In genomic region chr9:114397848-114398605, GRCh38 we compare ENCODE assay signal across 1 cellular context.
TF ChIP-seq lines count a peak whose summit lies in the region.

No MANE protein-coding gene starts in this region.

TF ChIP-seq in HepG2, 621 proteins besides CTCF, POLR2A, EP300 and RAD21 (continued from another document and continues in another):
- TF ChIP-seq PRDM4 (CRISPR knock-in tag; IDR thresholded peaks at IDR 0.05; ENCODE audit: borderline replicate concordance) (no peak), ZNF205 (CRISPR knock-in tag; IDR thresholded peaks at IDR 0.05) (no peak), SIX4 (CRISPR knock-in tag; IDR thresholded peaks at IDR 0.05) (no peak), PRPF4 (IDR thresholded peaks at IDR 0.05; ENCODE audit: low read depth, low read length, poor library complexity, severe bottlenecking) (no peak), KLF6 (CRISPR knock-in tag; IDR thresholded peaks at IDR 0.05) (no peak), GFI1 (CRISPR knock-in tag; IDR thresholded peaks at IDR 0.05; ENCODE audit: borderline replicate concordance) (no peak), RAD51 (IDR thresholded peaks at IDR 0.05; ENCODE audit: borderline replicate concordance) (no peak), ZNF274 (CRISPR knock-in tag; IDR thresholded peaks at IDR 0.05) (no peak), ZFP36L2 (CRISPR knock-in tag; IDR thresholded peaks at IDR 0.05) (no peak), HMG20A (CRISPR knock-in tag; IDR thresholded peaks at IDR 0.05; ENCODE audit: borderline replicate concordance) (no peak), TP53 (CRISPR knock-in tag; conservative IDR thresholded peaks at IDR 0.05) (no peak), AKAP8 (CRISPR knock-in tag; IDR thresholded peaks at IDR 0.05) (no peak), ZNF136 (CRISPR knock-in tag; IDR thresholded peaks at IDR 0.05; ENCODE audit: low read depth) (no peak), ZNF280B (CRISPR knock-in tag; IDR thresholded peaks at IDR 0.05; ENCODE audit: borderline replicate concordance) (no peak), BRCA1 (CRISPR knock-in tag; IDR thresholded peaks at IDR 0.05) (no peak), ZC3H13 (CRISPR knock-in tag; IDR thresholded peaks at IDR 0.05) (no peak), MAX (IDR thresholded peaks at IDR 0.05) (no peak; the same call in 1 of the 2 replicates), PCBP2 (optimal IDR thresholded peaks at IDR 0.05; ENCODE audit: low read depth, low read length, poor library complexity, severe bottlenecking) (no peak), GZF1 (CRISPR knock-in tag; IDR thresholded peaks at IDR 0.05) (no peak), SMAD1 (CRISPR knock-in tag; IDR thresholded peaks at IDR 0.05; ENCODE audit: borderline replicate concordance, low read depth) (no peak; the same call in 1 of the 2 replicates), AGO2 (optimal IDR thresholded peaks at IDR 0.05; ENCODE audit: low read depth, low read length) (no peak), NFYB (CRISPR knock-in tag; IDR thresholded peaks at IDR 0.05) (peak; percentile 78), NFIB (CRISPR knock-in tag; IDR thresholded peaks at IDR 0.05; ENCODE audit: borderline replicate concordance) (no peak), DNMT3B (CRISPR knock-in tag; conservative IDR thresholded peaks at IDR 0.05) (no peak), TMF1 (CRISPR knock-in tag; IDR thresholded peaks at IDR 0.05; ENCODE audit: low read depth) (no peak), PAF1 (CRISPR knock-in tag; IDR thresholded peaks at IDR 0.05) (no peak), KMT2A (CRISPR knock-in tag; IDR thresholded peaks at IDR 0.05) (no peak), ELF3 (CRISPR knock-in tag; IDR thresholded peaks at IDR 0.05) (peak; percentile 30; the same call in 1 of the 2 replicates), MAF1 (CRISPR knock-in tag; IDR thresholded peaks at IDR 0.05; ENCODE audit: borderline replicate concordance) (no peak), HIVEP1 (CRISPR knock-in tag; IDR thresholded peaks at IDR 0.05) (no peak), BORCS8-MEF2B (CRISPR knock-in tag; IDR thresholded peaks at IDR 0.05) (no peak), ZFP62 (CRISPR knock-in tag; IDR thresholded peaks at IDR 0.05) (no peak), JDP2 (CRISPR knock-in tag; IDR thresholded peaks at IDR 0.05; ENCODE audit: borderline replicate concordance) (no peak), NFE2L1 (CRISPR knock-in tag; IDR thresholded peaks at IDR 0.05; ENCODE audit: borderline replicate concordance) (no peak), SOX5 (CRISPR knock-in tag; IDR thresholded peaks at IDR 0.05; ENCODE audit: borderline replicate concordance) (no peak), HNF1A (IDR thresholded peaks at IDR 0.05; ENCODE audit: low read depth) (no peak), HNF1A (CRISPR knock-in tag; IDR thresholded peaks at IDR 0.05; ENCODE audit: borderline replicate concordance) (no peak), ZMAT3 (CRISPR knock-in tag; conservative IDR thresholded peaks at IDR 0.05) (no peak), ZNF629 (CRISPR knock-in tag; conservative IDR thresholded peaks at IDR 0.05) (peak; percentile 98)
- TF ChIP-seq, protein P1, sequence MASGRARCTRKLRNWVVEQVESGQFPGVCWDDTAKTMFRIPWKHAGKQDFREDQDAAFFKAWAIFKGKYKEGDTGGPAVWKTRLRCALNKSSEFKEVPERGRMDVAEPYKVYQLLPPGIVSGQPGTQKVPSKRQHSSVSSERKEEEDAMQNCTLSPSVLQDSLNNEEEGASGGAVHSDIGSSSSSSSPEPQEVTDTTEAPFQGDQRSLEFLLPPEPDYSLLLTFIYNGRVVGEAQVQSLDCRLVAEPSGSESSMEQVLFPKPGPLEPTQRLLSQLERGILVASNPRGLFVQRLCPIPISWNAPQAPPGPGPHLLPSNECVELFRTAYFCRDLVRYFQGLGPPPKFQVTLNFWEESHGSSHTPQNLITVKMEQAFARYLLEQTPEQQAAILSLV (CRISPR knock-in tag; IDR thresholded peaks at IDR 0.05; ENCODE audit: borderline replicate concordance): 0 out of 2 replicates have a peak, but pooled peaks have one; percentile 25
- TF ChIP-seq, protein P2, sequence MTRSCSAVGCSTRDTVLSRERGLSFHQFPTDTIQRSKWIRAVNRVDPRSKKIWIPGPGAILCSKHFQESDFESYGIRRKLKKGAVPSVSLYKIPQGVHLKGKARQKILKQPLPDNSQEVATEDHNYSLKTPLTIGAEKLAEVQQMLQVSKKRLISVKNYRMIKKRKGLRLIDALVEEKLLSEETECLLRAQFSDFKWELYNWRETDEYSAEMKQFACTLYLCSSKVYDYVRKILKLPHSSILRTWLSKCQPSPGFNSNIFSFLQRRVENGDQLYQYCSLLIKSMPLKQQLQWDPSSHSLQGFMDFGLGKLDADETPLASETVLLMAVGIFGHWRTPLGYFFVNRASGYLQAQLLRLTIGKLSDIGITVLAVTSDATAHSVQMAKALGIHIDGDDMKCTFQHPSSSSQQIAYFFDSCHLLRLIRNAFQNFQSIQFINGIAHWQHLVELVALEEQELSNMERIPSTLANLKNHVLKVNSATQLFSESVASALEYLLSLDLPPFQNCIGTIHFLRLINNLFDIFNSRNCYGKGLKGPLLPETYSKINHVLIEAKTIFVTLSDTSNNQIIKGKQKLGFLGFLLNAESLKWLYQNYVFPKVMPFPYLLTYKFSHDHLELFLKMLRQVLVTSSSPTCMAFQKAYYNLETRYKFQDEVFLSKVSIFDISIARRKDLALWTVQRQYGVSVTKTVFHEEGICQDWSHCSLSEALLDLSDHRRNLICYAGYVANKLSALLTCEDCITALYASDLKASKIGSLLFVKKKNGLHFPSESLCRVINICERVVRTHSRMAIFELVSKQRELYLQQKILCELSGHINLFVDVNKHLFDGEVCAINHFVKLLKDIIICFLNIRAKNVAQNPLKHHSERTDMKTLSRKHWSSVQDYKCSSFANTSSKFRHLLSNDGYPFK (CRISPR knock-in tag; IDR thresholded peaks at IDR 0.05; ENCODE audit: borderline replicate concordance): no peak
- TF ChIP-seq, protein P3, sequence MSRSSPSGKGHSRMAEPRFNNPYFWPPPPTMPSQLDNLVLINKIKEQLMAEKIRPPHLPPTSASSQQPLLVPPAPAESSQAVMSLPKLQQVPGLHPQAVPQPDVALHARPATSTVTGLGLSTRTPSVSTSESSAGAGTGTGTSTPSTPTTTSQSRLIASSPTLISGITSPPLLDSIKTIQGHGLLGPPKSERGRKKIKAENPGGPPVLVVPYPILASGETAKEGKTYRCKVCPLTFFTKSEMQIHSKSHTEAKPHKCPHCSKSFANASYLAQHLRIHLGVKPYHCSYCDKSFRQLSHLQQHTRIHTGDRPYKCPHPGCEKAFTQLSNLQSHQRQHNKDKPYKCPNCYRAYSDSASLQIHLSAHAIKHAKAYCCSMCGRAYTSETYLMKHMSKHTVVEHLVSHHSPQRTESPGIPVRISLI (CRISPR knock-in tag; IDR thresholded peaks at IDR 0.05; ENCODE audit: borderline replicate concordance): no peak
- TF ChIP-seq, protein P4, sequence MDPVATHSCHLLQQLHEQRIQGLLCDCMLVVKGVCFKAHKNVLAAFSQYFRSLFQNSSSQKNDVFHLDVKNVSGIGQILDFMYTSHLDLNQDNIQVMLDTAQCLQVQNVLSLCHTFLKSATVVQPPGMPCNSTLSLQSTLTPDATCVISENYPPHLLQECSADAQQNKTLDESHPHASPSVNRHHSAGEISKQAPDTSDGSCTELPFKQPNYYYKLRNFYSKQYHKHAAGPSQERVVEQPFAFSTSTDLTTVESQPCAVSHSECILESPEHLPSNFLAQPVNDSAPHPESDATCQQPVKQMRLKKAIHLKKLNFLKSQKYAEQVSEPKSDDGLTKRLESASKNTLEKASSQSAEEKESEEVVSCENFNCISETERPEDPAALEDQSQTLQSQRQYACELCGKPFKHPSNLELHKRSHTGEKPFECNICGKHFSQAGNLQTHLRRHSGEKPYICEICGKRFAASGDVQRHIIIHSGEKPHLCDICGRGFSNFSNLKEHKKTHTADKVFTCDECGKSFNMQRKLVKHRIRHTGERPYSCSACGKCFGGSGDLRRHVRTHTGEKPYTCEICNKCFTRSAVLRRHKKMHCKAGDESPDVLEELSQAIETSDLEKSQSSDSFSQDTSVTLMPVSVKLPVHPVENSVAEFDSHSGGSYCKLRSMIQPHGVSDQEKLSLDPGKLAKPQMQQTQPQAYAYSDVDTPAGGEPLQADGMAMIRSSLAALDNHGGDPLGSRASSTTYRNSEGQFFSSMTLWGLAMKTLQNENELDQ (CRISPR knock-in tag; IDR thresholded peaks at IDR 0.05; ENCODE audit: borderline replicate concordance): no peak
- TF ChIP-seq, protein P5, sequence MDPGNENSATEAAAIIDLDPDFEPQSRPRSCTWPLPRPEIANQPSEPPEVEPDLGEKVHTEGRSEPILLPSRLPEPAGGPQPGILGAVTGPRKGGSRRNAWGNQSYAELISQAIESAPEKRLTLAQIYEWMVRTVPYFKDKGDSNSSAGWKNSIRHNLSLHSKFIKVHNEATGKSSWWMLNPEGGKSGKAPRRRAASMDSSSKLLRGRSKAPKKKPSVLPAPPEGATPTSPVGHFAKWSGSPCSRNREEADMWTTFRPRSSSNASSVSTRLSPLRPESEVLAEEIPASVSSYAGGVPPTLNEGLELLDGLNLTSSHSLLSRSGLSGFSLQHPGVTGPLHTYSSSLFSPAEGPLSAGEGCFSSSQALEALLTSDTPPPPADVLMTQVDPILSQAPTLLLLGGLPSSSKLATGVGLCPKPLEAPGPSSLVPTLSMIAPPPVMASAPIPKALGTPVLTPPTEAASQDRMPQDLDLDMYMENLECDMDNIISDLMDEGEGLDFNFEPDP (CRISPR knock-in tag; conservative IDR thresholded peaks at IDR 0.05): no peak
- TF ChIP-seq, protein P6, sequence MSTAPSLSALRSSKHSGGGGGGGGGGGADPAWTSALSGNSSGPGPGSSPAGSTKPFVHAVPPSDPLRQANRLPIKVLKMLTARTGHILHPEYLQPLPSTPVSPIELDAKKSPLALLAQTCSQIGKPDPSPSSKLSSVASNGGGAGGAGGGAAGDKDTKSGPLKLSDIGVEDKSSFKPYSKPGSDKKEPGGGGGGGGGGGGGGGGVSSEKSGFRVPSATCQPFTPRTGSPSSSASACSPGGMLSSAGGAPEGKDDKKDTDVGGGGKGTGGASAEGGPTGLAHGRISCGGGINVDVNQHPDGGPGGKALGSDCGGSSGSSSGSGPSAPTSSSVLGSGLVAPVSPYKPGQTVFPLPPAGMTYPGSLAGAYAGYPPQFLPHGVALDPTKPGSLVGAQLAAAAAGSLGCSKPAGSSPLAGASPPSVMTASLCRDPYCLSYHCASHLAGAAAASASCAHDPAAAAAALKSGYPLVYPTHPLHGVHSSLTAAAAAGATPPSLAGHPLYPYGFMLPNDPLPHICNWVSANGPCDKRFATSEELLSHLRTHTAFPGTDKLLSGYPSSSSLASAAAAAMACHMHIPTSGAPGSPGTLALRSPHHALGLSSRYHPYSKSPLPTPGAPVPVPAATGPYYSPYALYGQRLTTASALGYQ (CRISPR knock-in tag; IDR thresholded peaks at IDR 0.05): no peak
